In genomic region chr2:239021651-239022436, GRCh38 we compare ENCODE assay signal across 27 cellular contexts.
DNase-seq lines count a peak whose midpoint lies in the region; ATAC-seq, FAIRE-seq and TF ChIP-seq lines count a peak whose summit lies in the region.
"Had no signal": no experiment of that assay in that cellular context is flagged by ENCODE, and none has a peak within 500 bp of the region (broad histone marks: within the 10 kb centered on the region; RNA-seq: fewer than 3 reads in every experiment).

No MANE protein-coding gene starts in this region.

- H3K27ac Mint-ChIP-seq in endodermal cell, result no peak overlapping the region

- H3K27me3 ChIP-seq in heart right ventricle (peaks cover 0 to 44% (median 11%) of the 10 kb centered on the region in 7 donors), endodermal cell (ENCODE audit: control insufficient read depth, insufficient read depth, low read length, poor library complexity, severe bottlenecking) (no peaks in the 10 kb centered on the region), osteoblast (ENCODE audit: insufficient read depth, low read length) (no peaks in the 10 kb centered on the region)

- no peak overlapping the region for H3K4me2 ChIP-seq in osteoblast (ENCODE audit: insufficient read depth, low read length)
- H3K4me2 ChIP-seq: A549, PC-9, SK-N-SH had no signal

- no peaks in the 10 kb centered on the region for H3K36me3 Mint-ChIP-seq in endodermal cell (ENCODE audit: low read depth)

- H3K9me3 ChIP-seq in heart right ventricle (no peaks in the 10 kb centered on the region), endodermal cell (ENCODE audit: control insufficient read depth, low read length) (no peaks in the 10 kb centered on the region), osteoblast (ENCODE audit: low read depth, low read length) (no peaks in the 10 kb centered on the region)
- H3K9me3 ChIP-seq: A549, BE2C, SK-N-SH had no signal

- no peak overlapping the region for H3K4me3 ChIP-seq in heart right ventricle
- H3K4me3 ChIP-seq in endodermal cell (ENCODE audit: low read length), result no peak overlapping the region
- no peak overlapping the region for H3K4me3 ChIP-seq in osteoblast (ENCODE audit: insufficient read depth, low read length)
- H3K4me3 ChIP-seq: A549, PC-9 had no signal

- no peaks in the 10 kb centered on the region for H3K79me2 ChIP-seq in osteoblast (ENCODE audit: insufficient read depth, low read length)

- no peak overlapping the region for H3K27ac ChIP-seq in heart right ventricle
- H3K27ac ChIP-seq in endodermal cell (ENCODE audit: low read depth, low read length), result no peak overlapping the region
- H3K27ac ChIP-seq in osteoblast (ENCODE audit: low read depth, low read length), result no peak overlapping the region
- H3K27ac ChIP-seq: A549, HL-60, PC-9 had no signal

- peaks cover 1% of the 10 kb centered on the region for H3K27me3 Mint-ChIP-seq in endodermal cell (ENCODE audit: insufficient read depth)

- ATAC-seq in left cardiac atrium (no peak), heart right ventricle (no peak)
- ATAC-seq: A549, HepG2 had no signal

- no peak overlapping the region for H3K9ac ChIP-seq in endodermal cell (ENCODE audit: extremely low read depth, low read length, poor library complexity, severe bottlenecking)
- H3K9ac ChIP-seq: SK-N-SH had no signal

- H3K36me3 ChIP-seq in heart right ventricle (no peaks in the 10 kb centered on the region), endodermal cell (ENCODE audit: control insufficient read depth, insufficient read depth, low read length) (no peaks in the 10 kb centered on the region), osteoblast (ENCODE audit: insufficient read depth, low read length) (no peaks in the 10 kb centered on the region)
- H3K36me3 ChIP-seq: BE2C had no signal

- 84 to 87% methylated on average over 18 of the region's 18 CpGs for WGBS in heart right ventricle, 2 donors
- 88 to 90% methylated on average over 14 to 18 of the region's 18 CpGs for WGBS in endodermal cell (ENCODE audit: insufficient coverage in 1 of 2, insufficient read length in 1 of 2), 2 experiments

- FAIRE-seq in urothelium cell line (lab: Jason Lieb, UNC), result peak; percentile 17
- FAIRE-seq: A549, D721Med, GM18507, GM19239, H54, HepG2 had no signal

- DNase-seq in left cardiac atrium, result peak; percentile 6
- DNase-seq in heart right ventricle, result no peak
- peak; percentile 34 for DNase-seq in endodermal cell
- peak; percentile 81 for DNase-seq in osteoblast (ENCODE audit: insufficient read length, low spot score, missing footprints)
- no peak for DNase-seq in urothelium cell line (ENCODE audit: low spot score)
- no peak for DNase-seq in 8988T
- DNase-seq in activated CD4-positive, alpha-beta T cell treated with anti-CD3 and anti-CD28 coated beads for 48 hours, result no peak
- DNase-seq: BE2C, DMS53, GDM1, KBM-7, MM.1S, NCI-H1048, NCI-H1417 treated with DMSO at 0.1 percent for 48 hours, NCI-H187, NCI-H748 treated with DMSO at 0.1 percent for 48 hours, PC-9, RPMI8226, SIG-M5 had no signal

- no peaks in the 10 kb centered on the region for H3K4me1 Mint-ChIP-seq in endodermal cell

- no peak overlapping the region for H2AFZ ChIP-seq in osteoblast (ENCODE audit: low read length)
- H2AFZ ChIP-seq: PC-9 had no signal

- TF ChIP-seq CTCF in heart right ventricle (IDR thresholded peaks at IDR 0.05), result no peak
- no peak for TF ChIP-seq CTCF in endodermal cell (conservative IDR thresholded peaks at IDR 0.05)
- TF ChIP-seq CTCF in osteoblast (IDR thresholded peaks at IDR 0.05; ENCODE audit: extremely low read depth, low read depth, low read length), result no peak

- H3K9me3 Mint-ChIP-seq in endodermal cell, result no peaks in the 10 kb centered on the region

- peaks cover 0 to 3% (median 0%) of the 10 kb centered on the region in 9 donors for H3K4me1 ChIP-seq in heart right ventricle
- no peaks in the 10 kb centered on the region for H3K4me1 ChIP-seq in endodermal cell (ENCODE audit: control insufficient read depth, insufficient read depth, low read length)
- H3K4me1 ChIP-seq in osteoblast (ENCODE audit: insufficient read depth, low read length), result peaks cover 8% of the 10 kb centered on the region
- H3K4me1 ChIP-seq: BE2C had no signal

- H4K20me1 ChIP-seq in osteoblast (ENCODE audit: insufficient read depth, low read length), result no peaks in the 10 kb centered on the region

- intact Hi-C loops in left cardiac atrium (cut with DNase I), result no loop called here
- intact Hi-C loops in heart right ventricle (cut with DNase I), result no loop called here

- no peak overlapping the region for H3K4me3 Mint-ChIP-seq in endodermal cell

Comparison
In these comparisons a context has a peak if more than half of its experiments do, and no peak if none do; other contexts are left out.
1. DNase-seq: peak in left cardiac atrium (single experiment), endodermal cell (single experiment) and osteoblast (single experiment); none in heart right ventricle (0 of 2), urothelium cell line (single experiment), 8988T (single experiment) and activated CD4-positive, alpha-beta T cell treated with anti-CD3 and anti-CD28 coated beads for 48 hours (single experiment).